ENCODE assay signal across 8 cellular contexts in genomic region chr2:241732513-241733186, GRCh38. TPM values are rescaled to one million over a fixed set of nuclear protein-coding genes. Genes with fewer than 3 reads are reported as not detected.
DNase-seq lines count a peak whose midpoint lies in the region; ATAC-seq and TF ChIP-seq lines count a peak whose summit lies in the region.
"Not testable (repeated sequence)": the region's sequence is repeated elsewhere in the genome, so short reads cannot be mapped to it uniquely, and the experiment has no call there.

No MANE protein-coding gene starts in this region.

- peak overlapping the region; percentile 33 for H3K27ac Mint-ChIP-seq in CD4-positive, alpha-beta T cell
- not testable (repeated sequence) for H3K27ac Mint-ChIP-seq in activated CD8-positive, alpha-beta memory T cell treated with anti-CD3 and anti-CD28 coated beads, Interleukin-2, amount 10 ng/mL, durations not matched to agents 7 days and 5 days

- not testable (repeated sequence) for H2BK12ac ChIP-seq in neuronal stem cell (ENCODE audit: low read length)

- WGBS in mammary epithelial cell (ENCODE audit: low coverage, missing lambda C conversion rate) = 33% methylated on average over 18 of the region's 26 CpGs
- no CpG with 5 or more reads among the region's 26 CpGs for WGBS in neuronal stem cell (ENCODE audit: extremely low coverage in 2 of 2, insufficient read length in 2 of 2, insufficient replicate concordance in 1 of 2), 2 donors

- H3K9ac ChIP-seq in mammary epithelial cell (ENCODE audit: insufficient read depth, low read length); neuronal stem cell (ENCODE audit: low read depth, low read length, poor library complexity): not testable (repeated sequence)

- not testable (repeated sequence) for H3K9me3 ChIP-seq in CD4-positive, alpha-beta T cell (ENCODE audit: control insufficient read depth, low read length); mammary epithelial cell (replicated peaks; ENCODE audit: insufficient read depth, low read length); neuronal stem cell (replicated peaks in 1 of 2; ENCODE audit: control insufficient read depth in 2 of 2, insufficient read depth in 1 of 2, low read depth in 1 of 2, low read length in 2 of 2)

- H4K8ac ChIP-seq in neuronal stem cell (ENCODE audit: low read depth, low read length) = not testable (repeated sequence)

- H3K14ac ChIP-seq in neuronal stem cell (ENCODE audit: low read length) = not testable (repeated sequence)

- not testable (repeated sequence) for H2BK15ac ChIP-seq in neuronal stem cell (ENCODE audit: low read length)

- intact Hi-C loops in CD4-positive, alpha-beta T cell (cut with DNase I, micrococcal nuclease) = loop anchor here (5.0 to 10.0 kb wide), 5 partner anchors 95 to 880 kb away; partner anchors contain the start of genes ATG4B (in 1 of the 2), FARP2 (in 1 of the 2), PPP1R7 (in 1 of the 2) and THAP4 (in 1 of the 2)
- intact Hi-C loops in mammary epithelial cell (cut with micrococcal nuclease) = loop anchor here (5.0 kb wide), 3 partner anchors 45 to 880 kb away; partner anchors contain the start of gene DTYMK
- intact Hi-C loops in left cardiac atrium (cut with DNase I) = not testable (repeated sequence)

- H3K9me3 Mint-ChIP-seq in CD4-positive, alpha-beta T cell; activated CD8-positive, alpha-beta memory T cell treated with anti-CD3 and anti-CD28 coated beads, Interleukin-2, amount 10 ng/mL, durations not matched to agents 7 days and 5 days (ENCODE audit: low read depth): not testable (repeated sequence)

- not testable (repeated sequence) for H3K27me3 Mint-ChIP-seq in CD4-positive, alpha-beta T cell; activated CD8-positive, alpha-beta memory T cell treated with anti-CD3 and anti-CD28 coated beads, Interleukin-2, amount 10 ng/mL, durations not matched to agents 7 days and 5 days

- H3K4me1 ChIP-seq in mammary epithelial cell (ENCODE audit: insufficient read depth, low read length) = peaks cover 27% of the 10 kb centered on the region
- not testable (repeated sequence) for H3K4me1 ChIP-seq in neuronal stem cell (ENCODE audit: control insufficient read depth in 2 of 2, insufficient read depth in 1 of 2, low read depth in 1 of 2, low read length in 2 of 2)

- H3K36me3 ChIP-seq in mammary epithelial cell (ENCODE audit: insufficient read depth, low read length) = not testable (repeated sequence)
- peaks cover 0 to 10% of the 10 kb centered on the region in 2 donors for H3K36me3 ChIP-seq in neuronal stem cell (replicated peaks in 1 of 2; ENCODE audit: control insufficient read depth in 2 of 2, insufficient read depth in 2 of 2, low read length in 2 of 2)

- H2BK120ac ChIP-seq in neuronal stem cell (ENCODE audit: low read depth, low read length) = not testable (repeated sequence)

- H3K23ac ChIP-seq in neuronal stem cell (ENCODE audit: low read depth, low read length, poor library complexity) = not testable (repeated sequence)

- not testable (repeated sequence) for H3K36me3 Mint-ChIP-seq in CD4-positive, alpha-beta T cell (ENCODE audit: low read depth); activated CD8-positive, alpha-beta memory T cell treated with anti-CD3 and anti-CD28 coated beads, Interleukin-2, amount 10 ng/mL, durations not matched to agents 7 days and 5 days

- peak overlapping the region; percentile 4 for H3K4me2 ChIP-seq in mammary epithelial cell (ENCODE audit: insufficient read depth, low read depth, low read length)
- not testable (repeated sequence) for H3K4me2 ChIP-seq in neuronal stem cell (ENCODE audit: insufficient read depth, low read length, poor library complexity, severe bottlenecking)

- BruUV-seq in mammary epithelial cell (replicated peaks; lab: Mats Ljungman, UMichigan) = not testable (repeated sequence)

- peak; percentile 67 for TF ChIP-seq CTCF in CD4-positive, alpha-beta T cell (IDR thresholded peaks at IDR 0.05)
- peak; percentile 13 to 41 for TF ChIP-seq CTCF in mammary epithelial cell (conservative IDR thresholded peaks at IDR 0.05 in 1 of 2, IDR thresholded peaks at IDR 0.05 in 1 of 2; ENCODE audit: extremely low read depth in 1 of 2, insufficient read depth in 1 of 2, low read depth in 1 of 2, low read length in 2 of 2)

- H3K27ac ChIP-seq in CD4-positive, alpha-beta T cell (ENCODE audit: low read depth, low read length); mammary epithelial cell (ENCODE audit: insufficient read depth, low read depth, low read length); neuronal stem cell (replicated peaks; ENCODE audit: low read length): not testable (repeated sequence)

- not testable (repeated sequence) for H2AK5ac ChIP-seq in neuronal stem cell (ENCODE audit: low read depth, low read length)

- H3K79me2 ChIP-seq in mammary epithelial cell (ENCODE audit: insufficient read depth, low read length) = not testable (repeated sequence)

- H3K18ac ChIP-seq in neuronal stem cell (ENCODE audit: low read length) = not testable (repeated sequence)

- not testable (repeated sequence) for ATAC-seq in CD4-positive, alpha-beta T cell (ENCODE audit: poor library complexity); activated CD8-positive, alpha-beta memory T cell treated with anti-CD3 and anti-CD28 coated beads, Interleukin-2, amount 10 ng/mL, durations not matched to agents 7 days and 5 days; left cardiac atrium

- not testable (repeated sequence) for H3K4me1 Mint-ChIP-seq in CD4-positive, alpha-beta T cell (ENCODE audit: low read depth)
- peaks cover 43% of the 10 kb centered on the region for H3K4me1 Mint-ChIP-seq in activated CD8-positive, alpha-beta memory T cell treated with anti-CD3 and anti-CD28 coated beads, Interleukin-2, amount 10 ng/mL, durations not matched to agents 7 days and 5 days

- DNase-seq in CD4-positive, alpha-beta T cell = peak; percentile 34 to 65 (median 42)
- peak; percentile 38 for DNase-seq in HK-2 (ENCODE audit: unreplicated experiment)
- DNase-seq in RPMI7951 (ENCODE audit: low read depth) = peak; percentile 66
- peak; percentile 83 for DNase-seq in activated CD8-positive, alpha-beta memory T cell treated with anti-CD3 and anti-CD28 coated beads, Interleukin-2, amount 10 ng/mL, durations not matched to agents 7 days and 5 days
- DNase-seq in mammary epithelial cell = peak; percentile 27
- DNase-seq in left cardiac atrium = peak; percentile 77
- DNase-seq in neuronal stem cell (ENCODE audit: low spot score) = not testable (repeated sequence)
- DNase-seq in stimulated activated CD8-positive, alpha-beta memory T cell treated with anti-CD3 and anti-CD28 coated beads, Interleukin-4, amount 100 ng/mL, for 48 hours = peak; percentile 83

- not testable (repeated sequence) for H4K20me1 ChIP-seq in mammary epithelial cell (ENCODE audit: insufficient read depth, low read length)

- not testable (repeated sequence) for H2AFZ ChIP-seq in mammary epithelial cell (ENCODE audit: low read depth, low read length)
- H2AFZ ChIP-seq in neuronal stem cell (ENCODE audit: low read length) = peak overlapping the region; percentile 72

- dilution Hi-C loops in mammary epithelial cell (cut with HindIII; ENCODE audit: low sequenced_read_pairs) = not testable (repeated sequence)

- peak overlapping the region; percentile 77 for H3K4me3 Mint-ChIP-seq in CD4-positive, alpha-beta T cell
- not testable (repeated sequence) for H3K4me3 Mint-ChIP-seq in activated CD8-positive, alpha-beta memory T cell treated with anti-CD3 and anti-CD28 coated beads, Interleukin-2, amount 10 ng/mL, durations not matched to agents 7 days and 5 days

- in situ Hi-C loops in mammary epithelial cell (cut with MboI; ENCODE audit: low sequenced_read_pairs in 2 of 2) = not testable (repeated sequence)

- not testable (repeated sequence) for H3K27me3 ChIP-seq in CD4-positive, alpha-beta T cell (ENCODE audit: control insufficient read depth, insufficient read depth, low read length); mammary epithelial cell (ENCODE audit: insufficient read depth, low read length); neuronal stem cell (ENCODE audit: control insufficient read depth in 3 of 3, insufficient read depth in 3 of 3, low read depth in 1 of 3, low read length in 3 of 3)

- POLR2A ChIA-PET in CD4-positive, alpha-beta T cell (lab: Charles Lee) = interaction anchor here (2.0 to 4.4 kb wide), 3 partner anchors 32 to 115 kb away, joined by 6 to 49 read pairs (median 10); partner anchors contain the start of gene ING5

- not testable (repeated sequence) for H3K4me3 ChIP-seq in mammary epithelial cell (replicated peaks in 1 of 3; ENCODE audit: insufficient read depth in 1 of 3, low read depth in 2 of 3, low read length in 3 of 3); neuronal stem cell (ENCODE audit: low read length in 2 of 2)

- not testable (repeated sequence) for H3K4ac ChIP-seq in neuronal stem cell (ENCODE audit: low read length)

- H3K79me1 ChIP-seq in neuronal stem cell (ENCODE audit: low read depth, low read length) = not testable (repeated sequence)

- H4K91ac ChIP-seq in neuronal stem cell (ENCODE audit: low read depth, low read length, poor library complexity) = not testable (repeated sequence)

- CTCF ChIA-PET in CD4-positive, alpha-beta T cell (lab: Charles Lee) = interaction anchor here (4.1 kb wide), 1 partner anchor 30 kb away, joined by 19 read pairs; the partner anchor contains the start of gene ING5
- CTCF ChIA-PET in activated CD8-positive, alpha-beta memory T cell treated with anti-CD3 and anti-CD28 coated beads, Interleukin-2, amount 10 ng/mL, durations not matched to agents 7 days and 5 days (lab: Charles Lee) = interaction anchor here (0.7 to 5.6 kb wide), 6 partner anchors 14 to 147 kb away, joined by 3 to 45 read pairs (median 8); partner anchors contain the start of gene ING5
- CTCF ChIA-PET in mammary epithelial cell (lab: Charles Lee; ENCODE audit: low non-redundant PET) = not testable (repeated sequence)

- H2BK5ac ChIP-seq in neuronal stem cell (ENCODE audit: low read length) = not testable (repeated sequence)

RNA-seq across cellular contexts. Expression of gene D2HGDH, which starts 1.8 kb away (rescaled TPM):
- total RNA-seq in CD4-positive, alpha-beta T cell = 10 to 100 TPM; 27.6 to 30.6 TPM
- 5.6 and 15.4 TPM in 2 replicates for total RNA-seq in RPMI7951 (2014; rRNA removed; shearing (Covaris generic))
- 10 to 100 TPM; 21.6 to 26.2 TPM for total RNA-seq in activated CD8-positive, alpha-beta memory T cell treated with anti-CD3 and anti-CD28 coated beads, Interleukin-2, amount 10 ng/mL, durations not matched to agents 7 days and 5 days
- 10 to 100 TPM; 13.8 to 27.2 TPM for total RNA-seq in mammary epithelial cell
- 8.2 TPM for polyA plus RNA-seq in mammary epithelial cell
- polyA minus RNA-seq in mammary epithelial cell = 2.3 TPM
- total RNA-seq in left cardiac atrium = 10 to 100 TPM; 14.6 to 16.9 TPM
- polyA plus RNA-seq in neuronal stem cell (2013, experiment 1 of 2) = 5.2 TPM
- 5.3 TPM for polyA plus RNA-seq in neuronal stem cell (2013, experiment 2 of 2)

RNA-seq across cellular contexts. Expression of gene ING5, which starts 30.8 kb away (rescaled TPM):
- total RNA-seq in CD4-positive, alpha-beta T cell = 10 to 100 TPM; 51.2 to 51.3 TPM
- 10.7 and 24.9 TPM in 2 replicates for total RNA-seq in RPMI7951 (2014; rRNA removed; shearing (Covaris generic))
- total RNA-seq in activated CD8-positive, alpha-beta memory T cell treated with anti-CD3 and anti-CD28 coated beads, Interleukin-2, amount 10 ng/mL, durations not matched to agents 7 days and 5 days = 10 to 100 TPM; 26.3 to 28.0 TPM
- 10 to 100 TPM in 1 of 2 donors, 1 to 10 TPM in 1; 9.8 to 27.0 TPM for total RNA-seq in mammary epithelial cell
- polyA plus RNA-seq in mammary epithelial cell = 18.4 TPM
- polyA minus RNA-seq in mammary epithelial cell = 88.9 TPM
- 10 to 100 TPM; 17.4 to 20.1 TPM for total RNA-seq in left cardiac atrium
- polyA plus RNA-seq in neuronal stem cell (2013, experiment 1 of 2) = 25.2 TPM
- 27.0 TPM for polyA plus RNA-seq in neuronal stem cell (2013, experiment 2 of 2)

RNA-seq across cellular contexts. Expression of gene GAL3ST2, which starts 44.0 kb away (rescaled TPM):
- total RNA-seq in CD4-positive, alpha-beta T cell = 1 to 10 TPM; 1.5 to 1.9 TPM
- total RNA-seq in RPMI7951 (2014; rRNA removed; shearing (Covaris generic)) = not detected in 2 replicates
- total RNA-seq in activated CD8-positive, alpha-beta memory T cell treated with anti-CD3 and anti-CD28 coated beads, Interleukin-2, amount 10 ng/mL, durations not matched to agents 7 days and 5 days = under 1 TPM in 1 of 2 experiments, not detected in 1; 0.20 TPM
- not detected for total RNA-seq in mammary epithelial cell
- polyA plus RNA-seq in mammary epithelial cell = not detected
- polyA minus RNA-seq in mammary epithelial cell = not detected
- under 1 TPM in 1 of 2 donors, not detected in 1; 0.44 TPM for total RNA-seq in left cardiac atrium
- polyA plus RNA-seq in neuronal stem cell (2013, experiment 1 of 2) = 0.45 TPM
- 0.47 TPM for polyA plus RNA-seq in neuronal stem cell (2013, experiment 2 of 2)

RNA-seq across cellular contexts. Expression of gene DTYMK, which starts 46.0 kb away (rescaled TPM):
- 1 to 10 TPM; 4.8 to 6.0 TPM for total RNA-seq in CD4-positive, alpha-beta T cell
- 155 and 173 TPM in 2 replicates for total RNA-seq in RPMI7951 (2014; rRNA removed; shearing (Covaris generic))
- 10 to 100 TPM; 79.9 to 95.5 TPM for total RNA-seq in activated CD8-positive, alpha-beta memory T cell treated with anti-CD3 and anti-CD28 coated beads, Interleukin-2, amount 10 ng/mL, durations not matched to agents 7 days and 5 days
- 10 to 100 TPM; 10.5 to 49.3 TPM for total RNA-seq in mammary epithelial cell
- polyA plus RNA-seq in mammary epithelial cell = 52.8 TPM
- polyA minus RNA-seq in mammary epithelial cell = 23.0 TPM
- 10 to 100 TPM in 1 of 2 donors, 1 to 10 TPM in 1; 9.8 to 14.3 TPM for total RNA-seq in left cardiac atrium
- 62.1 TPM for polyA plus RNA-seq in neuronal stem cell (2013, experiment 1 of 2)
- polyA plus RNA-seq in neuronal stem cell (2013, experiment 2 of 2) = 62.7 TPM
